Comparison of ENCODE assay signal across 1 cellular context in genomic region chr6:110980648-110981047, GRCh38.
TF ChIP-seq lines count a peak whose summit lies in the region.

No MANE protein-coding gene starts in this region.

TF ChIP-seq in H1, 55 proteins besides CTCF, POLR2A, EP300 and RAD21 (continued from another document):
- TF ChIP-seq HDAC2 (IDR thresholded peaks at IDR 0.05; ENCODE audit: borderline replicate concordance in 1 of 2, low read depth in 2 of 2, low read length in 2 of 2) (no peak), HDAC6 (IDR thresholded peaks at IDR 0.05; ENCODE audit: low read depth, low read length) (no peak), TBP (IDR thresholded peaks at IDR 0.05; ENCODE audit: low read depth, low read length) (no peak), CBX8 (IDR thresholded peaks at IDR 0.05; ENCODE audit: borderline replicate concordance, low read depth, low read length) (no peak), CREB1 (IDR thresholded peaks at IDR 0.05) (no peak), TAF1 (IDR thresholded peaks at IDR 0.05; ENCODE audit: low read depth, low read length) (no peak), RNF2 (IDR thresholded peaks at IDR 0.05; ENCODE audit: borderline replicate concordance, low read depth, low read length, missing control alignments, poor library complexity, severe bottlenecking) (no peak), ZNF274 (IDR thresholded peaks at IDR 0.05; ENCODE audit: borderline replicate concordance, extremely low read depth, low read length) (no peak), KDM4A (IDR thresholded peaks at IDR 0.05; ENCODE audit: low read depth, low read length, severe bottlenecking) (no peak), KDM5A (IDR thresholded peaks at IDR 0.05; ENCODE audit: low read length) (no peak), ASH2L (IDR thresholded peaks at IDR 0.05; ENCODE audit: low read length) (no peak), RXRA (IDR thresholded peaks at IDR 0.05; ENCODE audit: insufficient read depth, low read depth, low read length) (no peak)
